8 cellular contexts compared by ENCODE assay signal in genomic region chr17:39981207-39982068, GRCh38.
DNase-seq lines count a peak whose midpoint lies in the region; ATAC-seq lines count a peak whose summit lies in the region.

No MANE protein-coding gene starts in this region.

- peaks cover 24% of the 10 kb centered on the region for H3K36me3 ChIP-seq in iPS-18a (ENCODE audit: control insufficient read depth, low read depth, low read length)

- no peak for DNase-seq in stimulated activated naive CD8-positive, alpha-beta T cell treated with anti-CD3 and anti-CD28 coated beads, Interleukin-15, Interleukin-2, amounts not matched to agents 100 U/mL and 50 U/mL, for 24 hours
- DNase-seq in stimulated activated naive B cell treated with anti-CD40 and anti-IgM and Interleukin-4, amounts not matched to agents 10 μg/mL and 1 μg/mL and 100 μg/mL, for 72 hours, result no peak
- no peak for DNase-seq in AG08395 (ENCODE audit: low spot score)
- no peak for DNase-seq in activated CD4-positive, CD25-positive, alpha-beta regulatory T cell (lab: John Stamatoyannopoulos, UW)

- peaks cover 41% of the 10 kb centered on the region for H3K36me3 Mint-ChIP-seq in stimulated activated naive CD8-positive, alpha-beta T cell treated with anti-CD3 and anti-CD28 coated beads, Interleukin-15, Interleukin-2, amounts not matched to agents 100 ng/mL and 50 ng/mL, for 24 hours (ENCODE audit: low read depth)
- H3K36me3 Mint-ChIP-seq in activated naive CD8-positive, alpha-beta T cell, result no peaks in the 10 kb centered on the region
- H3K36me3 Mint-ChIP-seq in stimulated activated naive B cell treated with anti-CD40 and anti-IgM and Interleukin-4, amounts not matched to agents 10 μg/mL and 1 μg/mL and 100 μg/mL, for 72 hours, result peaks cover 25 to 28% of the 10 kb centered on the region in 2 donors

- H3K27ac ChIP-seq in iPS-18a (ENCODE audit: low read length), result peak overlapping the region; percentile 77

- peaks cover 38% of the 10 kb centered on the region for H3K4me1 Mint-ChIP-seq in stimulated activated naive CD8-positive, alpha-beta T cell treated with anti-CD3 and anti-CD28 coated beads, Interleukin-15, Interleukin-2, amounts not matched to agents 100 ng/mL and 50 ng/mL, for 24 hours (ENCODE audit: low read depth)
- peaks cover 38% of the 10 kb centered on the region for H3K4me1 Mint-ChIP-seq in activated naive CD8-positive, alpha-beta T cell (ENCODE audit: low read depth)
- H3K4me1 Mint-ChIP-seq in stimulated activated naive B cell treated with anti-CD40 and anti-IgM and Interleukin-4, amounts not matched to agents 10 μg/mL and 1 μg/mL and 100 μg/mL, for 72 hours, result peaks cover 26 to 39% of the 10 kb centered on the region in 2 donors

- peaks cover 5% of the 10 kb centered on the region for H3K27me3 Mint-ChIP-seq in stimulated activated naive CD8-positive, alpha-beta T cell treated with anti-CD3 and anti-CD28 coated beads, Interleukin-15, Interleukin-2, amounts not matched to agents 100 ng/mL and 50 ng/mL, for 24 hours
- no peaks in the 10 kb centered on the region for H3K27me3 Mint-ChIP-seq in activated naive CD8-positive, alpha-beta T cell
- H3K27me3 Mint-ChIP-seq in stimulated activated naive B cell treated with anti-CD40 and anti-IgM and Interleukin-4, amounts not matched to agents 10 μg/mL and 1 μg/mL and 100 μg/mL, for 72 hours, result no peaks in the 10 kb centered on the region

- peak overlapping the region; percentile 89 for H3K9ac ChIP-seq in iPS-18a (ENCODE audit: low read length)

- H3K9me3 Mint-ChIP-seq in stimulated activated naive CD8-positive, alpha-beta T cell treated with anti-CD3 and anti-CD28 coated beads, Interleukin-15, Interleukin-2, amounts not matched to agents 100 ng/mL and 50 ng/mL, for 24 hours, result no peaks in the 10 kb centered on the region
- H3K9me3 Mint-ChIP-seq in activated naive CD8-positive, alpha-beta T cell (ENCODE audit: low read depth), result no peaks in the 10 kb centered on the region
- H3K9me3 Mint-ChIP-seq in stimulated activated naive B cell treated with anti-CD40 and anti-IgM and Interleukin-4, amounts not matched to agents 10 μg/mL and 1 μg/mL and 100 μg/mL, for 72 hours, result no peaks in the 10 kb centered on the region

- peaks cover 9% of the 10 kb centered on the region for H3K4me1 ChIP-seq in iPS-18a (ENCODE audit: control insufficient read depth, low read depth, low read length)

- peaks cover 6% of the 10 kb centered on the region for H3K27me3 ChIP-seq in iPS-18a (ENCODE audit: control insufficient read depth, insufficient read depth, low read length)

- peak overlapping the region; percentile 89 for H3K27ac Mint-ChIP-seq in stimulated activated naive CD8-positive, alpha-beta T cell treated with anti-CD3 and anti-CD28 coated beads, Interleukin-15, Interleukin-2, amounts not matched to agents 100 ng/mL and 50 ng/mL, for 24 hours
- peak overlapping the region; percentile 92 for H3K27ac Mint-ChIP-seq in activated naive CD8-positive, alpha-beta T cell
- H3K27ac Mint-ChIP-seq in stimulated activated naive B cell treated with anti-CD40 and anti-IgM and Interleukin-4, amounts not matched to agents 10 μg/mL and 1 μg/mL and 100 μg/mL, for 72 hours, result peak overlapping the region; percentile 99

- H3K4me3 Mint-ChIP-seq in stimulated activated naive CD8-positive, alpha-beta T cell treated with anti-CD3 and anti-CD28 coated beads, Interleukin-15, Interleukin-2, amounts not matched to agents 100 ng/mL and 50 ng/mL, for 24 hours, result peak overlapping the region; percentile 94
- H3K4me3 Mint-ChIP-seq in activated naive CD8-positive, alpha-beta T cell, result peak overlapping the region; percentile 95
- peak overlapping the region; percentile 92 to 95 for H3K4me3 Mint-ChIP-seq in stimulated activated naive B cell treated with anti-CD40 and anti-IgM and Interleukin-4, amounts not matched to agents 10 μg/mL and 1 μg/mL and 100 μg/mL, for 72 hours

- H3K9me3 ChIP-seq in iPS-18a (ENCODE audit: control insufficient read depth, low read depth, low read length), result no peaks in the 10 kb centered on the region

- ATAC-seq in stimulated activated naive CD8-positive, alpha-beta T cell treated with anti-CD3 and anti-CD28 coated beads, Interleukin-15, Interleukin-2, amounts not matched to agents 100 U/mL and 50 U/mL, for 24 hours, result no peak
- ATAC-seq in stimulated activated naive B cell treated with anti-CD40 and anti-IgM and Interleukin-4, amounts not matched to agents 10 μg/mL and 1 μg/mL and 100 μg/mL, for 72 hours (replicated peaks), result no peak
- no peak for ATAC-seq in HG02678 (IDR thresholded peaks at IDR 0.05; ENCODE audit: unreplicated experiment)

- H3K4me3 ChIP-seq in iPS-18a (ENCODE audit: low read length), result peak overlapping the region; percentile 97
